ENCODE assay signal across 22 cellular contexts in the genomic region with DNA sequence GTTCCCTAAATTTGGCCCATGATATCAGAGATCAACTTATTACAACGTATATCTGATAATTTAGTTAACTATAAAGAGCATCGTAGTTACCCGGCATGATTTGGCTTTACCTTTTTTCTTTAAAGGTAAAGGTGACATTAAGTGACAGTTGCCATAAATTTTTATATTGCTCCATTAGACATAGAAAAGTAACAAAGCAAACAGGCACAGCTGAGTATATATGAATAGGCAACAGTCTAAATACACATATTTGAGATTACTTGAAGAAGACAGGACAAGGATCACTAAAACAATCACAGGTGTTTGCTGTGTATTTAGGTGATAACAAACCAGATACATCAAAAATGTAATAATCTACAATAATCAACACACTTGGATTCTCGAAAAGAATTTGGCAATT.
DNase-seq lines count a peak whose midpoint lies in the region; ATAC-seq lines count a peak whose summit lies in the region.
"Had no signal": no experiment of that assay in that cellular context is flagged by ENCODE, and none has a peak within 500 bp of the region (broad histone marks: within the 10 kb centered on the region; RNA-seq: fewer than 3 reads in every experiment).

No MANE protein-coding gene starts in this region.

- no peaks in the 10 kb centered on the region for H3K36me3 ChIP-seq in endocrine pancreas (ENCODE audit: control insufficient read depth, insufficient read depth, low read length)

- H3K4me3 ChIP-seq in endocrine pancreas (ENCODE audit: control insufficient read depth, insufficient read depth, low read length) = peak overlapping the region; percentile 18
- H3K4me3 ChIP-seq: BLaER1 had no signal

- no peaks in the 10 kb centered on the region for H3K27me3 ChIP-seq in endocrine pancreas (ENCODE audit: control insufficient read depth, insufficient read depth, low read length)
- H3K27me3 ChIP-seq: BLaER1 had no signal

- DNase-seq in DMS53 (lab: John Stamatoyannopoulos, UW) = peak; percentile 38
- DNase-seq in NCI-H146 (lab: John Stamatoyannopoulos, UW) = peak; percentile 67
- DNase-seq in NCI-H748 (lab: John Stamatoyannopoulos, UW; ENCODE audit: unreplicated experiment) = peak; percentile 64
- no peak for DNase-seq in inferior parietal cortex (ENCODE audit: extremely low spot score)
- no peak for DNase-seq in SHP77 treated with DMSO at 0.1 percent for 48 hours (lab: John Stamatoyannopoulos, UW)
- DNase-seq: CD4-positive, alpha-beta memory T cell; COR-L47; IMR-90; KG1; MM.1S; NCI-H1436; NCI-H2029; NCI-H2227 treated with DMSO at 0.1 percent for 48 hours; NCI-H510A treated with DMSO at 0.1 percent for 48 hours; NCI-H82; T-helper 1 cell had no signal

- ATAC-seq in GM18511 (IDR thresholded peaks at IDR 0.05; ENCODE audit: unreplicated experiment) = no peak
- no peak for ATAC-seq in HG02571 (IDR thresholded peaks at IDR 0.05; ENCODE audit: unreplicated experiment)
- ATAC-seq: HCT116, Panc1 had no signal

- no peak overlapping the region for H3K9ac ChIP-seq in endocrine pancreas (ENCODE audit: control insufficient read depth, insufficient read depth, low read length)
- H3K9ac ChIP-seq: BLaER1 had no signal

- peaks cover 22% of the 10 kb centered on the region for H3K4me1 ChIP-seq in endocrine pancreas (ENCODE audit: control insufficient read depth, insufficient read depth, low read length)
- H3K4me1 ChIP-seq: BLaER1 had no signal

- H3K9me3 ChIP-seq in endocrine pancreas (ENCODE audit: control insufficient read depth, low read length) = no peaks in the 10 kb centered on the region
- H3K9me3 ChIP-seq: BLaER1 had no signal

Comparison
In these comparisons a context has a peak if more than half of its experiments do, and no peak if none do; other contexts are left out.
1. DNase-seq: peak in DMS53 (single experiment), NCI-H146 (single experiment) and NCI-H748 (single experiment); none in inferior parietal cortex (single experiment) and SHP77 treated with DMSO at 0.1 percent for 48 hours (single experiment).